8 cellular contexts compared by ENCODE assay signal in genomic region chr4:6988016-6988715, GRCh38. TPM values are rescaled to one million over a fixed set of nuclear protein-coding genes. Genes with fewer than 3 reads are reported as not detected.
DNase-seq lines count a peak whose midpoint lies in the region; ATAC-seq and TF ChIP-seq lines count a peak whose summit lies in the region.

No MANE protein-coding gene starts in this region.

- H3K36me3 Mint-ChIP-seq in activated CD4-positive, alpha-beta T cell treated with anti-CD3 and anti-CD28 coated beads, Interleukin-2, amount 10 ng/mL, durations not matched to agents 7 days and 5 days (ENCODE audit: low read depth) = peaks cover 27% of the 10 kb centered on the region
- peaks cover 13% of the 10 kb centered on the region for H3K36me3 Mint-ChIP-seq in activated T-helper 17 cell treated with anti-CD3 and anti-CD28 coated beads, Interleukin-2, amount 50 U/mL, for 72 hours (ENCODE audit: low read depth)

- H3K9me3 ChIP-seq in iPS-20b (ENCODE audit: insufficient read depth, low read depth, low read length) (no peaks in the 10 kb centered on the region), suprapubic skin (no peaks in the 10 kb centered on the region)

- no peaks in the 10 kb centered on the region for H3K27me3 ChIP-seq in iPS-20b (ENCODE audit: insufficient read depth, low read length)
- H3K27me3 ChIP-seq in suprapubic skin = no peaks in the 10 kb centered on the region

- peaks cover 15% of the 10 kb centered on the region; the same call in 1 of the 2 replicates for H3K36me3 ChIP-seq in iPS-20b (ENCODE audit: insufficient read depth, low read depth, low read length)
- H3K36me3 ChIP-seq in suprapubic skin = no peaks in the 10 kb centered on the region

- in situ Hi-C loops in ACHN (cut with HindIII; ENCODE audit: low pct_ligation_motif_present, low pct_unique_long_range_greater_than_20kb, low sequenced_read_pairs) = no loop called here

- H3K27ac ChIP-seq in iPS-20b (ENCODE audit: low read length) (no peak overlapping the region), suprapubic skin (peak overlapping the region; percentile 97)

- peak overlapping the region; percentile 89 for H3K27ac Mint-ChIP-seq in activated CD4-positive, alpha-beta T cell treated with anti-CD3 and anti-CD28 coated beads, Interleukin-2, amount 10 ng/mL, durations not matched to agents 7 days and 5 days
- H3K27ac Mint-ChIP-seq in activated T-helper 17 cell treated with anti-CD3 and anti-CD28 coated beads, Interleukin-2, amount 50 U/mL, for 72 hours = peak overlapping the region; percentile 92

- peaks cover 85% of the 10 kb centered on the region for H3K4me1 Mint-ChIP-seq in activated CD4-positive, alpha-beta T cell treated with anti-CD3 and anti-CD28 coated beads, Interleukin-2, amount 10 ng/mL, durations not matched to agents 7 days and 5 days
- H3K4me1 Mint-ChIP-seq in activated T-helper 17 cell treated with anti-CD3 and anti-CD28 coated beads, Interleukin-2, amount 50 U/mL, for 72 hours = peaks cover 50% of the 10 kb centered on the region

- DNase-seq in activated CD4-positive, alpha-beta T cell treated with anti-CD3 and anti-CD28 coated beads, Interleukin-2, amount 10 ng/mL, durations not matched to agents 7 days and 5 days = no peak
- no peak for DNase-seq in activated CD4-positive, alpha-beta T cell treated with anti-CD3 and anti-CD28 coated beads for 1 hour
- DNase-seq in suprapubic skin (ENCODE audit: low spot score in 2 of 2) = no peak
- DNase-seq in activated CD4-positive, alpha-beta T cell treated with anti-CD3 and anti-CD28 coated beads for 48 hours = no peak
- DNase-seq in ACHN = no peak
- DNase-seq in COLO829 (ENCODE audit: low spot score) = no peak

- no peak for TF ChIP-seq POLR2A in suprapubic skin (IDR thresholded peaks at IDR 0.05)

- TF ChIP-seq EP300 in suprapubic skin (IDR thresholded peaks at IDR 0.05) = no peak

- POLR2A ChIA-PET in activated CD4-positive, alpha-beta T cell treated with anti-CD3 and anti-CD28 coated beads, Interleukin-2, amount 10 ng/mL, durations not matched to agents 7 days and 5 days (lab: Charles Lee) = no interaction called here

- CTCF ChIA-PET in activated CD4-positive, alpha-beta T cell treated with anti-CD3 and anti-CD28 coated beads, Interleukin-2, amount 10 ng/mL, durations not matched to agents 7 days and 5 days (lab: Charles Lee) = interaction anchor here (1.0 to 1.6 kb wide), 3 partner anchors 9 to 55 kb away, joined by 3 to 6 read pairs (median 5); partner anchors contain the start of gene TADA2B

- peak overlapping the region; percentile 84 for H3K4me3 ChIP-seq in iPS-20b (ENCODE audit: low read length)
- H3K4me3 ChIP-seq in suprapubic skin = peak overlapping the region; percentile 93

- WGBS in suprapubic skin = 51% methylated on average over 13 of the region's 13 CpGs

- H3K4me1 ChIP-seq in iPS-20b (ENCODE audit: insufficient read depth, low read length) (peaks cover 12% of the 10 kb centered on the region), suprapubic skin (peaks cover 77% of the 10 kb centered on the region)

- ATAC-seq in activated T-helper 17 cell treated with anti-CD3 and anti-CD28 coated beads, Interleukin-2, amount 50 U/mL, for 72 hours (replicated peaks) = no peak

- H3K4me3 Mint-ChIP-seq in activated CD4-positive, alpha-beta T cell treated with anti-CD3 and anti-CD28 coated beads, Interleukin-2, amount 10 ng/mL, durations not matched to agents 7 days and 5 days = peak overlapping the region; percentile 94
- peak overlapping the region; percentile 98 for H3K4me3 Mint-ChIP-seq in activated T-helper 17 cell treated with anti-CD3 and anti-CD28 coated beads, Interleukin-2, amount 50 U/mL, for 72 hours

- H3K27me3 Mint-ChIP-seq in activated CD4-positive, alpha-beta T cell treated with anti-CD3 and anti-CD28 coated beads, Interleukin-2, amount 10 ng/mL, durations not matched to agents 7 days and 5 days = no peaks in the 10 kb centered on the region
- H3K27me3 Mint-ChIP-seq in activated T-helper 17 cell treated with anti-CD3 and anti-CD28 coated beads, Interleukin-2, amount 50 U/mL, for 72 hours = no peaks in the 10 kb centered on the region

- peak overlapping the region; percentile 74; the same call in 1 of the 2 replicates for H3K9ac ChIP-seq in iPS-20b (ENCODE audit: low read depth, low read length)

- TF ChIP-seq CTCF in suprapubic skin (IDR thresholded peaks at IDR 0.05) = no peak

- no peaks in the 10 kb centered on the region for H3K9me3 Mint-ChIP-seq in activated CD4-positive, alpha-beta T cell treated with anti-CD3 and anti-CD28 coated beads, Interleukin-2, amount 10 ng/mL, durations not matched to agents 7 days and 5 days
- H3K9me3 Mint-ChIP-seq in activated T-helper 17 cell treated with anti-CD3 and anti-CD28 coated beads, Interleukin-2, amount 50 U/mL, for 72 hours = no peaks in the 10 kb centered on the region

RNA-seq across cellular contexts. Expression of gene TADA2B, which starts 55.0 kb away (rescaled TPM):
- 10 to 100 TPM; 25.5 to 26.1 TPM for total RNA-seq in activated CD4-positive, alpha-beta T cell treated with anti-CD3 and anti-CD28 coated beads, Interleukin-2, amount 10 ng/mL, durations not matched to agents 7 days and 5 days
- 10 to 100 TPM in 1 of 2 donors, 1 to 10 TPM in 1; 8.5 to 13.0 TPM for total RNA-seq in activated T-helper 17 cell treated with anti-CD3 and anti-CD28 coated beads, Interleukin-2, amount 50 U/mL, for 72 hours
- 10 to 100 TPM; 17.5 to 26.6 (median 23.9) TPM for total RNA-seq in suprapubic skin
